Comparison of ENCODE assay signal across 25 cellular contexts in the genomic region with DNA sequence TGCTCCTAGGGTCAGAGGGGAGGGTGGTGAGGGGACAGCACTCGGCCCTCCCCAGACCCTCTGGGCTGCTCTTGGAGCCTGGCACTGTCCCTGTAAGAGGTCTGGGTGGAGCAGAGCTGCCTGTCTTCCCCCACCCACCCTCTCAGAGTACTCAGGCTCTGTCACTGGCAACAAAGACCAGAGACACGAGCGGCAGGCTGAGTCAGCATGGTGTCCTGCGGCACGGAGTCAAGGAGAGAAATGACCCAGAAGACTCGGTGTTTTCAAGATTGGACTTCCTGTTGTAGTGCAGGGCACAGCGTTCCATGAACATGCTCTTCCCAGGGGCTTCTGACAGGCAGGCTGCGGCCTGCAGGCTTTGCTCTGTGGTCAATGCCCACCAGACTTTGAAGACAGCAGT. TPM values are rescaled to one million over a fixed set of nuclear protein-coding genes. Genes with fewer than 3 reads are reported as not detected.
"Had no signal": no experiment of that assay in that cellular context is flagged by ENCODE, and none has a peak within 500 bp of the region (broad histone marks: within the 10 kb centered on the region; RNA-seq: fewer than 3 reads in every experiment).

No MANE protein-coding gene starts in this region.

- H3K27me3 ChIP-seq: upper lobe of right lung had no signal

- H3K9me3 Mint-ChIP-seq: activated B cell treated with CpG ODN at 0.5 μM for 24 hours, nephron had no signal

- H3K4me1 Mint-ChIP-seq: nephron had no signal

- H3K27me3 Mint-ChIP-seq: activated naive CD8-positive, alpha-beta T cell had no signal

- H3K4me1 ChIP-seq: upper lobe of right lung had no signal

- H3K36me3 Mint-ChIP-seq: activated naive CD8-positive, alpha-beta T cell had no signal

- H3K27ac Mint-ChIP-seq: activated B cell treated with CpG ODN at 0.5 μM for 24 hours; activated naive CD8-positive, alpha-beta T cell; nephron; progenitor cell of endocrine pancreas had no signal

- ATAC-seq: left ventricle myocardium superior; right cardiac atrium; stimulated activated naive CD8-positive, alpha-beta T cell treated with anti-CD3 and anti-CD28 coated beads, Interleukin-15, Interleukin-2, amounts not matched to agents 100 U/mL and 50 U/mL, for 24 hours; upper lobe of right lung had no signal

- H3K9me3 ChIP-seq: upper lobe of right lung had no signal

- DNase-seq: activated B cell treated with CpG ODN at 0.5 μM for 24 hours; activated CD4-positive, alpha-beta T cell treated with anti-CD3 and anti-CD28 coated beads for 48 hours; activated CD8-positive, alpha-beta memory T cell treated with anti-CD3 and anti-CD28 coated beads for 24 hours; activated gamma-delta T cell treated with Interleukin-2 at 50 U/mL for 16 hours; anterior cingulate cortex; caudate nucleus; cortex of kidney; effector CD4-positive, alpha-beta T cell; foreskin fibroblast; hypothalamus; left ventricle myocardium superior; mesendoderm; occipital lobe; right cardiac atrium; small intestine; stimulated activated CD4-positive, alpha-beta T cell treated with anti-CD3 and anti-CD28 coated beads, Interleukin-4, amount 100 ng/mL, for 4 hours; stimulated activated CD8-positive, alpha-beta memory T cell treated with anti-CD3 and anti-CD28 coated beads, Interleukin-4, amount 100 ng/mL, for 48 hours; stimulated activated naive CD8-positive, alpha-beta T cell treated with anti-CD3 and anti-CD28 coated beads, Interleukin-15, Interleukin-2, amounts not matched to agents 100 U/mL and 50 U/mL, for 24 hours; T-helper 2 cell; upper lobe of right lung had no signal

- H3K4me3 ChIP-seq: upper lobe of right lung had no signal

- H3K4me3 Mint-ChIP-seq: activated B cell treated with CpG ODN at 0.5 μM for 24 hours; activated naive CD8-positive, alpha-beta T cell; nephron had no signal

- H3K27ac ChIP-seq: upper lobe of right lung had no signal

RNA-seq across cellular contexts. Expression of a gene that starts 19.9 kb away (rescaled TPM):
- total RNA-seq: activated B cell treated with CpG ODN at 0.5 μM for 24 hours, endothelial cell of umbilical vein, occipital lobe, progenitor cell of endocrine pancreas, temporal lobe had no signal
- polyA plus RNA-seq: endothelial cell of umbilical vein had no signal
